In genomic region chr7:117053407-117053806, GRCh38 we compare ENCODE assay signal across 19 cellular contexts.
DNase-seq lines count a peak whose midpoint lies in the region; FAIRE-seq lines count a peak whose summit lies in the region.
"Had no signal": no experiment of that assay in that cellular context is flagged by ENCODE, and none has a peak within 500 bp of the region (broad histone marks: within the 10 kb centered on the region; RNA-seq: fewer than 3 reads in every experiment).

No MANE protein-coding gene starts in this region.

- 91 to 100% (median 95%) methylated on average over 1 of the region's 1 CpG for WGBS in small intestine, 3 donors

- H3K27ac ChIP-seq in small intestine (ENCODE audit: low read depth in 1 of 2, low read length in 1 of 2), result no peak overlapping the region
- H3K27ac ChIP-seq: 22Rv1 had no signal

- DNase-seq in DMS 273 (lab: John Stamatoyannopoulos, UW; ENCODE audit: unreplicated experiment) (peak; percentile 34), DMS 273 treated with DMSO at 0.1 percent for 48 hours (lab: John Stamatoyannopoulos, UW) (no peak), EH (ENCODE audit: low read depth) (peak; percentile 11), amniotic epithelial cell (ENCODE audit: low read depth) (peak; percentile 7), myocyte (ENCODE audit: low read depth) (peak; percentile 31), NCI-H524 (lab: John Stamatoyannopoulos, UW) (no peak), small intestine (no peak), 8988T (no peak)
- DNase-seq: COR-L47, DMS53, HFFc6, KG1, MG63, NCI-H1105, NCI-H1694 treated with DMSO at 0.1 percent for 48 hours, NCI-H446 treated with DMSO at 0.1 percent for 48 hours, SHP77 treated with DMSO at 0.1 percent for 48 hours had no signal

- no peak overlapping the region for H3K4me3 ChIP-seq in small intestine (ENCODE audit: low read depth in 1 of 2, low read length in 2 of 2)
- H3K4me3 ChIP-seq: MG63 had no signal

- H3K36me3 ChIP-seq in small intestine (ENCODE audit: control insufficient read depth in 2 of 2, insufficient read depth in 2 of 2, low read length in 2 of 2), result no peaks in the 10 kb centered on the region
- H3K36me3 ChIP-seq: MG63 had no signal

- no peaks in the 10 kb centered on the region for H3K27me3 ChIP-seq in small intestine (ENCODE audit: control insufficient read depth in 2 of 2, insufficient read depth in 2 of 2, low read length in 2 of 2)
- H3K27me3 ChIP-seq: MG63 had no signal

- H3K4me1 ChIP-seq in small intestine (ENCODE audit: control insufficient read depth in 2 of 2, insufficient read depth in 1 of 2, low read depth in 1 of 2, low read length in 1 of 2), result peaks cover 0 to 4% of the 10 kb centered on the region in 2 donors

- no peaks in the 10 kb centered on the region for H3K9me3 ChIP-seq in small intestine (ENCODE audit: control insufficient read depth, low read depth)
- H3K9me3 ChIP-seq: MG63 had no signal

- no peak for FAIRE-seq in small intestine (lab: Jason Lieb, UNC)
- FAIRE-seq: GM12891 had no signal

Comparison
In these comparisons a context has a peak if more than half of its experiments do, and no peak if none do; other contexts are left out.
1. DNase-seq: peak in DMS 273 (single experiment), EH (single experiment), amniotic epithelial cell (single experiment) and myocyte (single experiment); none in DMS 273 treated with DMSO at 0.1 percent for 48 hours (single experiment), NCI-H524 (0 of 2), small intestine (single experiment) and 8988T (single experiment).